Comparison of ENCODE assay signal across 8 cellular contexts in genomic region chr3:120559228-120560061, GRCh38. TPM values are rescaled to one million over a fixed set of nuclear protein-coding genes. Genes with fewer than 3 reads are reported as not detected.
DNase-seq lines count a peak whose midpoint lies in the region; ATAC-seq and TF ChIP-seq lines count a peak whose summit lies in the region.

No MANE protein-coding gene starts in this region.

- H3K9me3 ChIP-seq in iPS-18a (ENCODE audit: control insufficient read depth, low read depth, low read length) (no peaks in the 10 kb centered on the region), skeletal muscle satellite cell (replicated peaks; ENCODE audit: low read length) (no peaks in the 10 kb centered on the region)

- H3K36me3 ChIP-seq in BJ (ENCODE audit: control insufficient read depth, insufficient read depth, low read length) = no peaks in the 10 kb centered on the region
- H3K36me3 ChIP-seq in iPS-18a (ENCODE audit: control insufficient read depth, low read depth, low read length) = no peaks in the 10 kb centered on the region
- H3K36me3 ChIP-seq in skeletal muscle satellite cell (ENCODE audit: insufficient read depth, low read length) = no peaks in the 10 kb centered on the region

- TF ChIP-seq CTCF in BJ (IDR thresholded peaks at IDR 0.05; ENCODE audit: insufficient read depth, low read depth, low read length) = no peak
- no peak for TF ChIP-seq CTCF in astrocyte of the cerebellum (IDR thresholded peaks at IDR 0.05; ENCODE audit: low read depth, low read length, missing control alignments)

- H3K27ac ChIP-seq in iPS-18a (ENCODE audit: low read length) = no peak overlapping the region

- H3K4me2 ChIP-seq in skeletal muscle satellite cell (ENCODE audit: low read length) = peak overlapping the region; percentile 87

- ATAC-seq in GM18873 (IDR thresholded peaks at IDR 0.05; ENCODE audit: low FRiP score, unreplicated experiment) = peak; percentile 38
- ATAC-seq in HG03103 (IDR thresholded peaks at IDR 0.05; ENCODE audit: low read depth, unreplicated experiment) = peak; percentile 16

- H3K27me3 ChIP-seq in BJ (ENCODE audit: control insufficient read depth, insufficient read depth, low read length) (no peaks in the 10 kb centered on the region), iPS-18a (ENCODE audit: control insufficient read depth, insufficient read depth, low read length) (peaks cover 11% of the 10 kb centered on the region), skeletal muscle satellite cell (ENCODE audit: control insufficient read depth, insufficient read depth, low read length) (no peaks in the 10 kb centered on the region)

- H3K4me3 ChIP-seq in BJ (ENCODE audit: low read depth, low read length) = peak overlapping the region; percentile 40
- peak overlapping the region; percentile 41 for H3K4me3 ChIP-seq in astrocyte of the cerebellum (ENCODE audit: low read depth, low read length)
- H3K4me3 ChIP-seq in iPS-18a (ENCODE audit: low read length) = peak overlapping the region; percentile 74
- peak overlapping the region; percentile 80 for H3K4me3 ChIP-seq in skeletal muscle satellite cell (ENCODE audit: low read length)

- in situ Hi-C loops in astrocyte of the cerebellum (cut with HindIII; ENCODE audit: low sequenced_read_pairs) = loop anchor here (5.0 kb wide), 1 partner anchor 57 kb away; no protein-coding TSS in a partner anchor

- H3K9ac ChIP-seq in iPS-18a (ENCODE audit: low read length) (peak overlapping the region; percentile 75), skeletal muscle satellite cell (ENCODE audit: low read depth, low read length) (peak overlapping the region; percentile 81)

- H3K4me1 ChIP-seq in iPS-18a (ENCODE audit: control insufficient read depth, low read depth, low read length) = peaks cover 20% of the 10 kb centered on the region
- peaks cover 26% of the 10 kb centered on the region for H3K4me1 ChIP-seq in skeletal muscle satellite cell (ENCODE audit: control insufficient read depth, insufficient read depth, low read length)

- POLR2A ChIA-PET in BJ (lab: Charles Lee) = no interaction called here

- DNase-seq in BJ (ENCODE audit: low read depth) (peak; percentile 25), NOMO-1 treated with dmso at 0.1 percent for 144 hours (lab: John Stamatoyannopoulos, UW; ENCODE audit: unreplicated experiment) (peak; percentile 37), astrocyte of the cerebellum (ENCODE audit: low read depth) (no peak), HuH-7.5 (ENCODE audit: low spot score) (no peak)

- CTCF ChIA-PET in BJ (lab: Yijun Ruan, JAX) = interaction anchor here (0.6 to 14.5 kb wide), 48 partner anchors 8 to 971 kb away, joined by 3 to 296 read pairs (median 5); partner anchors contain the start of genes FSTL1, LRRC58 and NDUFB4

RNA-seq across cellular contexts. Expression of gene NDUFB4, which starts 36.7 kb away (rescaled TPM):
- polyA plus RNA-seq in BJ (2011; rRNA removed) = 94.3 and 137 TPM in 2 replicates
- 180 and 378 TPM in 2 replicates for polyA minus RNA-seq in BJ (2011; rRNA and poly(A)+ RNA removed)
- 35.2 and 43.9 TPM in 2 replicates for total RNA-seq in skeletal muscle satellite cell (2012; rRNA removed)

Comparison
In these comparisons a context has a peak if more than half of its experiments do, and no peak if none do; other contexts are left out.
1. DNase-seq: peak in BJ (single experiment) and NOMO-1 treated with dmso at 0.1 percent for 144 hours (single experiment); none in astrocyte of the cerebellum (single experiment) and HuH-7.5 (single experiment).
2. Peak in every context shown above with its lines, with median percentiles within 50 percentile points of each other: H3K4me3 ChIP-seq.